ENCODE assay signal across 10 cellular contexts in the genomic region with DNA sequence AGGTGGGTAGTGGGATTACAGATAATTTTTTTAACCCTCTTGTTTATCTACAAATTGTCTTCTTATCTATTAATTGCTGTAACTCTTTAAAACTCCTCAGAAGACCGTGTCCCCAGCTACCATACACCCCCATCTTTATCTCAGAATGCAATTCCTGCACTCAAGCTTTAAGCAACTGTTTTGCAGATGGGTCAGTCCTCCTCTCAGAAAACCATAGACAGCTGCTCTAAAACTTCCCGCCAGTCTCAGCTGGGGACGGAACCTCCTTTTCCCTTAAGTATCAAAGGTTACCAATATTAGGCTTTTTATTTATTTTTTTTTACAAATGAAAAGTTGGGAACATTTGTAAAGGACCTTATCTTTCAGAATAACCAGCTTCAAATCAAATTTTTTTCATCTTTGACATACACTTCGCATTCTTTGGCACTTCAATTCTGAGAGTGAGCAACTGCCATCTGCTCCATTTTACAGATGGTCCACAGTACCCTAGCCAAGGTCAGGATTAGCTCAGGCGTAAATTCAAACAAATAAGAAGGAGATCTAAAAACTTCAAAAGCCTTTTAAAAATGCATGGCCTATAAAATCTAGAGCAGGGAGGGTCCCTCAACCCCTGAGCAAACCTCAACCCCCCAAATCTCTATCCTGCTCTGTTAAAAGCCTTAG. TPM values are rescaled to one million over a fixed set of nuclear protein-coding genes. Genes with fewer than 3 reads are reported as not detected.
DNase-seq lines count a peak whose midpoint lies in the region; ATAC-seq and TF ChIP-seq lines count a peak whose summit lies in the region.
"Had no signal": no experiment of that assay in that cellular context is flagged by ENCODE, and none has a peak within 500 bp of the region (broad histone marks: within the 10 kb centered on the region; RNA-seq: fewer than 3 reads in every experiment).

No MANE protein-coding gene starts in this region.

- intact Hi-C loops in esophagus squamous epithelium (cut with DNase I) = no loop called here

- peaks cover 23% of the 10 kb centered on the region for H3K4me1 ChIP-seq in SJCRH30
- peaks cover 0 to 31% (median 8%) of the 10 kb centered on the region in 3 donors for H3K4me1 ChIP-seq in esophagus squamous epithelium

- H3K27ac ChIP-seq in SJCRH30 (peak overlapping the region; percentile 94), esophagus squamous epithelium (peak overlapping the region in 3 of 4 donors; percentile 66 to 82 (median 72))
- H3K27ac ChIP-seq: epithelial cell of prostate, SJSA1 had no signal

- H3K9me3 ChIP-seq in SJCRH30 (replicated peaks) (no peaks in the 10 kb centered on the region), esophagus squamous epithelium (no peaks in the 10 kb centered on the region)

- H3K27me3 ChIP-seq in SJCRH30 (no peaks in the 10 kb centered on the region), esophagus squamous epithelium (peaks cover 0 to 23% (median 0%) of the 10 kb centered on the region in 4 donors)

- TF ChIP-seq CTCF in esophagus squamous epithelium (IDR thresholded peaks at IDR 0.05) = no peak

- in situ Hi-C loops in G401 (cut with HindIII; ENCODE audit: low sequenced_read_pairs) = no loop called here

- H3K36me3 ChIP-seq in SJCRH30 (peaks cover 34% of the 10 kb centered on the region), esophagus squamous epithelium (peaks cover 0 to 12% (median 0%) of the 10 kb centered on the region in 3 donors)
- H3K36me3 ChIP-seq: SJSA1 had no signal

- WGBS in esophagus squamous epithelium, 2 donors = 42 to 45% methylated on average over 5 of the region's 5 CpGs

- no peak for TF ChIP-seq POLR2A in esophagus squamous epithelium (IDR thresholded peaks at IDR 0.05)

- ATAC-seq in GM21515 (IDR thresholded peaks at IDR 0.05; ENCODE audit: unreplicated experiment) (no peak), HG03354 (IDR thresholded peaks at IDR 0.05; ENCODE audit: poor library complexity, severe bottlenecking, unreplicated experiment) (no peak)

- H3K4me3 ChIP-seq in SJCRH30 = peak overlapping the region; percentile 82
- peak overlapping the region; percentile 59 to 85 (median 66) for H3K4me3 ChIP-seq in esophagus squamous epithelium

- DNase-seq in G401 (ENCODE audit: low spot score) (peak; percentile 75), SJCRH30 (peak; percentile 41 to 69), esophagus squamous epithelium (lab: John Stamatoyannopoulos, UW) (no peak), retina (peak; percentile 9)
- no peak for DNase-seq in stimulated activated CD4-positive, alpha-beta T cell treated with anti-CD3 and anti-CD28 coated beads, Interleukin-4, amount 100 ng/mL, for 24 hours
- no peak for DNase-seq in activated CD4-positive, CD25-positive, alpha-beta regulatory T cell (lab: John Stamatoyannopoulos, UW)

RNA-seq across cellular contexts. Expression of gene GATM, which starts 1.2 kb away (rescaled TPM):
- total RNA-seq in G401 (2014; rRNA removed; shearing (Covaris generic)) = 26.7 and 32.5 TPM in 2 replicates
- 226 and 232 TPM in 2 replicates for total RNA-seq in SJCRH30 (2014; rRNA removed; shearing (Covaris generic))
- 10 to 100 TPM; 11.1 to 20.7 (median 16.7) TPM for total RNA-seq in esophagus squamous epithelium
- total RNA-seq: SJSA1 had no signal

Comparison
In these comparisons a context has a peak if more than half of its experiments do, and no peak if none do; other contexts are left out.
1. DNase-seq: peak in G401 (single experiment), SJCRH30 (2 of 2) and retina (single experiment); none in esophagus squamous epithelium (single experiment), stimulated activated CD4-positive, alpha-beta T cell treated with anti-CD3 and anti-CD28 coated beads, Interleukin-4, amount 100 ng/mL, for 24 hours (single experiment) and activated CD4-positive, CD25-positive, alpha-beta regulatory T cell (0 of 4).